In the genomic region with DNA sequence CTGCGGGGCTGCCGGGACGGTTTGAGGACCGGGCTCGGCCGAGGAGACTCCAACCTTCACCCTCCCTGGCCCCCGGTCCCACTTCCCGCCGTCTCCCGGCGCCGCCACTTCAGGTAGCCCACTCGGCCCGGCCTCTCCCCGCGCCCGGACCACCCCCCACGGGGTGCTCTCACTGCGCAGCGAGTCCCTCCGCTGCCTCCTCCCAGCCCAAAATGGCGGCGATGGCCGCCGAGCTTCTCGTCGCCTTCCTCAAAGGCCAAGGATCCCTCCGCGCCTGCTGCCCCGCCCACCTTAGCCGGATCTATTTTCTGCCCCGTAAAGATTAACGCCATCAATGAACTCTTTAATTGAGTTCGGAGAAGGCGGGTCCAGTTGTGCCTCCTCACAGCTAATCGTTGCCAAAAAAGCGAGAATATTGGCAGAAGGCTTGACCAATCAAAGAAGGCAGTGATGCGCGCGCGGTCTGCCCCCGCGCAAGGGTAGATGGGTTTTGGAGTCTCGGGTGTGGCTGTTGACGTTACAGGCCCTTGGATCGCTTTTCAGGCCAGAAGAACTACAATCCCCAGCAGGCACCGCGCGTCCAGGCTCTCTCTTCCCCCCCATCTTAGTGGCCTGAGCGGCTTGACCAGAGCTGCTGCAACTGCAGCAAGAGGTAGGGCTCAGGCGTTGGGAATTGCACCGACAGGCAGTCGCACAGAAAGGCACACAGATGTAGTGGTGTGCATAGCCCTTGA, we compare ENCODE assay signal across 8 cellular contexts. TPM values are rescaled to one million over a fixed set of nuclear protein-coding genes. Genes with fewer than 3 reads are reported as not detected.
DNase-seq lines count a peak whose midpoint lies in the region; ATAC-seq, FAIRE-seq and TF ChIP-seq lines count a peak whose summit lies in the region.

A gene with protein sequence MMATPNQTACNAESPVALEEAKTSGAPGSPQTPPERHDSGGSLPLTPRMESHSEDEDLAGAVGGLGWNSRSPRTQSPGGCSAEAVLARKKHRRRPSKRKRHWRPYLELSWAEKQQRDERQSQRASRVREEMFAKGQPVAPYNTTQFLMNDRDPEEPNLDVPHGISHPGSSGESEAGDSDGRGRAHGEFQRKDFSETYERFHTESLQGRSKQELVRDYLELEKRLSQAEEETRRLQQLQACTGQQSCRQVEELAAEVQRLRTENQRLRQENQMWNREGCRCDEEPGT (plus strand): TSS at position 588 of the 734 bp plus-strand sequence. CDS start 919 bp downstream, outside the sequence.

- H3K79me2 ChIP-seq in keratinocyte (ENCODE audit: control insufficient read depth, insufficient read depth, low read length) = peaks cover 27% of the 10 kb centered on the region

- TF ChIP-seq CTCF in keratinocyte (optimal IDR thresholded peaks at IDR 0.05 in 1 of 3, IDR thresholded peaks at IDR 0.05 in 1 of 3, conservative IDR thresholded peaks at IDR 0.05 in 1 of 3; ENCODE audit: extremely low read depth in 1 of 3, insufficient read depth in 2 of 3, low read length in 3 of 3) = no peak

- no peaks in the 10 kb centered on the region for H4K20me1 ChIP-seq in keratinocyte (ENCODE audit: control insufficient read depth, extremely low read depth, insufficient read depth, low read length)

- peak within 1 kb of the TSS; percentile 98 for H3K4me2 ChIP-seq in keratinocyte (ENCODE audit: control insufficient read depth, extremely low read depth, insufficient read depth, low read depth, low read length)

- H3K27me3 ChIP-seq in keratinocyte (ENCODE audit: control insufficient read depth, extremely low read depth, insufficient read depth, low read length) = no peaks in the 10 kb centered on the region

- peak within 1 kb of the TSS; percentile 99 for H3K27ac ChIP-seq in keratinocyte (ENCODE audit: control insufficient read depth, insufficient read depth, low read length)

- TF ChIP-seq POLR2A in GM19193 (IDR thresholded peaks at IDR 0.05; ENCODE audit: extremely low read depth, insufficient read depth, insufficient read length) = peak; percentile 92

- peak within 1 kb of the TSS; percentile 98 to 100 (median 98) for H3K4me3 ChIP-seq in keratinocyte (ENCODE audit: control insufficient read depth in 2 of 3, extremely low read depth in 1 of 3, insufficient read depth in 2 of 3, low read depth in 1 of 3, low read length in 3 of 3)

- H3K9me1 ChIP-seq in keratinocyte (ENCODE audit: control insufficient read depth, extremely low read depth, insufficient read depth, low read length) = no peaks in the 10 kb centered on the region

- peak within 1 kb of the TSS; percentile 100 for H3K9ac ChIP-seq in keratinocyte (ENCODE audit: control insufficient read depth, extremely low read depth, insufficient read depth, low read length)

- H3K4me1 ChIP-seq in keratinocyte (ENCODE audit: control insufficient read depth, extremely low read depth, insufficient read depth, low read length) = peaks cover 11% of the 10 kb centered on the region

- DNase-seq in Ammon's horn (ENCODE audit: low spot score) = peak; percentile 99
- DNase-seq in NCI-H460 (ENCODE audit: extremely low read depth, low read depth) = peak; percentile 100
- peak; percentile 97 for DNase-seq in activated CD4-positive, alpha-beta T cell treated with anti-CD3 and anti-CD28 coated beads for 1 hour
- DNase-seq in cerebellum (ENCODE audit: low spot score) = peak; percentile 97
- peak; percentile 97 for DNase-seq in keratinocyte (ENCODE audit: low read depth, low spot score)
- DNase-seq in stimulated activated CD4-positive, alpha-beta T cell treated with anti-CD3 and anti-CD28 coated beads, Interleukin-12 subunit alpha, Interleukin-12 subunit beta, amount 100 ng/mL, for 48 hours (ENCODE audit: low read depth in 2 of 3, low spot score in 1 of 3) = peak; percentile 93 to 99 (median 96)

- H3K9me3 ChIP-seq in keratinocyte (ENCODE audit: control insufficient read depth, low read depth, low read length) = no peaks in the 10 kb centered on the region

- peak; percentile 79 for FAIRE-seq in keratinocyte (lab: Jason Lieb, UNC)

- dilution Hi-C loops in keratinocyte (cut with MboI; ENCODE audit: extremely low pct_ligation_motif_present, low sequenced_read_pairs) = no loop called here

- peak within 1 kb of the TSS; percentile 83 for H2AFZ ChIP-seq in keratinocyte (ENCODE audit: control insufficient read depth, low read length)

- peaks cover 0 to 4% of the 10 kb centered on the region in 2 experiments for H3K36me3 ChIP-seq in keratinocyte (ENCODE audit: control insufficient read depth in 2 of 2, extremely low read depth in 1 of 2, insufficient read depth in 2 of 2, low read length in 2 of 2)

- ATAC-seq in HG03432 (IDR thresholded peaks at IDR 0.05; ENCODE audit: unreplicated experiment) = peak; percentile 86

RNA-seq across cellular contexts. Expression of the gene that starts here (rescaled TPM):
- total RNA-seq in NCI-H460 (2014; rRNA removed; shearing (Covaris generic)) = 4.0 and 6.4 TPM in 2 replicates
- polyA plus RNA-seq in NCI-H460 (2014; cell fraction: nucleus; rRNA removed) = 9.2 and 9.3 TPM in 2 replicates
- 4.7 TPM for total RNA-seq in cerebellum
- polyA plus RNA-seq in keratinocyte = 2.3 to 3.4 TPM (median 3.1 TPM) in 3 replicates
- 1.1 TPM for polyA plus RNA-seq in keratinocyte (2011; ENCODE audit: low read depth)
- polyA plus RNA-seq in keratinocyte (2011; cell fraction: cytosol; rRNA removed) = 1.3 and 3.0 TPM in 2 replicates
- polyA plus RNA-seq in keratinocyte (2011; cell fraction: nucleus; rRNA removed) = 1.7 and 2.3 TPM in 2 replicates
- 1.7 and 3.3 TPM in 2 replicates for polyA plus RNA-seq in keratinocyte (2012; ENCODE audit: low replicate concordance)
- polyA minus RNA-seq in keratinocyte = 0.63 to 2.7 TPM (median 1.4 TPM) in 3 replicates
- 2.1 TPM for polyA minus RNA-seq in keratinocyte (2011; cell fraction: cytosol; rRNA and poly(A)+ RNA removed)
- polyA minus RNA-seq in keratinocyte (2011; cell fraction: nucleus; rRNA and poly(A)+ RNA removed) = 0.74 and 0.93 TPM in 2 replicates

Comparison
In these comparisons a context has a peak if more than half of its experiments do, and no peak if none do; other contexts are left out.
1. Peak in every context shown above with its lines: DNase-seq, ATAC-seq, H3K4me3 ChIP-seq and H3K27ac ChIP-seq.